10 cellular contexts compared by ENCODE assay signal in the genomic region with DNA sequence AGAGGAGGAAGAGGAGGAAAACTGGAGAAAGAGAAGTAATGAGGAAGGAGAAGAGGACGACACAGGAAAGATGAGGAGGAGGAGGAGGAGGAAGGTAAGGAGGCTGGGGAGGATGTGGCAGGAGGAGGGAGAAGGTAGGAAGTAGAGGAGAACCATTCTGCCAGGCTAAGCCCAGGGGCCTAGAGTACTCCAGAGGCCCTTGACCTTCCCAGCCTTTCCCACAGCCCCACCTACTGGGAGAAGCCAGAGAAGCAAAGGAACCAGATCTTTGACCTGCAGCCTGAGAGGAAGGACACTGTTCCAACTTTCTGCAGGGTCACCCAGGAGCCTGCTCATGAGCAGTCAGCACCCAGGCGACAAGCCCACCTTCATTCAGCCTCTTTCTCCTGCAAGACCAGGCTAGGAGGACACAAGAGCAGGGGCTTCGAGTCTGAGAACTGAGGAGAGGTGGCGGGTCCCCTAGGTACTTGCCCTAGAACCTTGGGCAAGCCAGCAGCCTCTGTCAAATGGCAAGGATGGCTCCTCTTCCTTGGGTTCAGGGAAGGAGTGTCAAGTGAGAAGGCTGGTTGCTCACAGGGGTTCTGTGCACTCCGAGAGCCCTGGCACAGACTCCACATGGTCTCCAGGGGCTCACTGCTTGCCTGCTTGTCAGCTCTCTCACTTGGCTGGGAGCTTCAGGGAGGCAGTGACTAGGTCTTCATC. TPM values are rescaled to one million over a fixed set of nuclear protein-coding genes. Genes with fewer than 3 reads are reported as not detected.
A peak's percentile ranks its signal among the peaks of the same experiment; 100 is the strongest.
DNase-seq lines count a peak whose midpoint lies in the region; ATAC-seq, FAIRE-seq and TF ChIP-seq lines count a peak whose summit lies in the region.
"Had no signal": no experiment of that assay in that cellular context is flagged by ENCODE, and none has a peak within 500 bp of the region (broad histone marks: within the 10 kb centered on the region; RNA-seq: fewer than 3 reads in every experiment).

No MANE protein-coding gene starts in this region.

- no peaks in the 10 kb centered on the region for H3K9me3 ChIP-seq in small intestine (ENCODE audit: control insufficient read depth, low read depth)
- H3K9me3 ChIP-seq: BLaER1 treated with 17β-estradiol and CSF1 and Interleukin-3, amounts not matched to agents 10 nM and 100 nM; SJSA1 had no signal

- 32 to 61% (median 41%) methylated on average over 5 of the region's 5 CpGs for WGBS in small intestine, 3 donors

- no peaks in the 10 kb centered on the region for H3K36me3 Mint-ChIP-seq in glutamatergic neuron (ENCODE audit: unreplicated experiment)

- H3K4me1 Mint-ChIP-seq in glutamatergic neuron (ENCODE audit: low read depth, unreplicated experiment): peaks cover 6% of the 10 kb centered on the region

- no peak overlapping the region for H3K27ac Mint-ChIP-seq in glutamatergic neuron (ENCODE audit: unreplicated experiment)

- H3K4me3 ChIP-seq in small intestine (ENCODE audit: low read depth in 1 of 2, low read length in 2 of 2): no peak overlapping the region
- H3K4me3 ChIP-seq: BLaER1 treated with 17β-estradiol and CSF1 and Interleukin-3, amounts not matched to agents 10 nM and 100 nM; SJSA1 had no signal

- no peaks in the 10 kb centered on the region for H3K36me3 ChIP-seq in small intestine (ENCODE audit: control insufficient read depth in 2 of 2, insufficient read depth in 2 of 2, low read length in 2 of 2)
- H3K36me3 ChIP-seq: BLaER1 treated with 17β-estradiol and CSF1 and Interleukin-3, amounts not matched to agents 10 nM and 100 nM; SJSA1 had no signal

- no peak overlapping the region for H3K4me3 Mint-ChIP-seq in glutamatergic neuron (ENCODE audit: unreplicated experiment)

- H3K27me3 ChIP-seq in small intestine (ENCODE audit: control insufficient read depth in 2 of 2, insufficient read depth in 2 of 2, low read length in 2 of 2): no peaks in the 10 kb centered on the region
- H3K27me3 ChIP-seq: BLaER1 treated with 17β-estradiol and CSF1 and Interleukin-3, amounts not matched to agents 10 nM and 100 nM; SJSA1 had no signal

- peak overlapping the region; percentile 92 to 96 for H3K27ac ChIP-seq in small intestine (ENCODE audit: low read depth in 1 of 2, low read length in 1 of 2)
- H3K27ac ChIP-seq: BLaER1 treated with 17β-estradiol and CSF1 and Interleukin-3, amounts not matched to agents 10 nM and 100 nM; SJSA1 had no signal

- H3K9me3 Mint-ChIP-seq in glutamatergic neuron (ENCODE audit: unreplicated experiment): peaks cover 1% of the 10 kb centered on the region

- no peak for ATAC-seq in GM18511 (IDR thresholded peaks at IDR 0.05; ENCODE audit: unreplicated experiment)
- ATAC-seq in GM21825 (IDR thresholded peaks at IDR 0.05; ENCODE audit: unreplicated experiment): no peak

- FAIRE-seq in small intestine (lab: Jason Lieb, UNC): no peak

- peak; percentile 24 for TF ChIP-seq CTCF in glutamatergic neuron (IDR thresholded peaks at IDR 0.05; ENCODE audit: partially characterized antibody, unreplicated experiment)

- peak; percentile 36 for DNase-seq in NCI-H146 (lab: John Stamatoyannopoulos, UW)
- no peak for DNase-seq in NCI-H146 treated with DMSO at 0.1 percent for 48 hours (lab: John Stamatoyannopoulos, UW; ENCODE audit: unreplicated experiment)
- DNase-seq in RKO (ENCODE audit: low spot score): peak; percentile 19
- DNase-seq in glutamatergic neuron: peak; percentile 63
- peak; percentile 92 for DNase-seq in small intestine
- DNase-seq in NK-92 (lab: John Stamatoyannopoulos, UW; ENCODE audit: unreplicated experiment): no peak

- peaks cover 20% of the 10 kb centered on the region for H3K27me3 Mint-ChIP-seq in glutamatergic neuron (ENCODE audit: unreplicated experiment)

- peaks cover 3 to 19% of the 10 kb centered on the region in 2 donors for H3K4me1 ChIP-seq in small intestine (ENCODE audit: control insufficient read depth in 2 of 2, insufficient read depth in 1 of 2, low read depth in 1 of 2, low read length in 1 of 2)

RNA-seq across cellular contexts. Expression of a gene that starts 27.9 kb away (rescaled TPM):
- not detected for total RNA-seq in glutamatergic neuron (ENCODE audit: unreplicated experiment)
- 10 to 100 TPM; 33.0 to 66.0 (median 64.3) TPM for polyA plus RNA-seq in small intestine

RNA-seq across cellular contexts. Expression of a gene that starts 45.0 kb away (rescaled TPM):
- total RNA-seq in glutamatergic neuron (ENCODE audit: unreplicated experiment): not detected
- polyA plus RNA-seq in small intestine: 10 to 100 TPM in 1 of 3 donors, 1 to 10 TPM in 2; 1.1 to 10.3 (median 2.3) TPM
- total RNA-seq: SJSA1 had no signal

RNA-seq across cellular contexts. Expression of a gene that starts 57.0 kb away (rescaled TPM):
- total RNA-seq in glutamatergic neuron (ENCODE audit: unreplicated experiment): not detected
- polyA plus RNA-seq in small intestine: 1 to 10 TPM; 1.4 to 1.6 (median 1.4) TPM
- total RNA-seq: SJSA1 had no signal

Comparison
In these comparisons a context has a peak if more than half of its experiments do, and no peak if none do; other contexts are left out.
1. DNase-seq: peak in NCI-H146 (single experiment), RKO (single experiment), glutamatergic neuron (single experiment) and small intestine (single experiment); none in NCI-H146 treated with DMSO at 0.1 percent for 48 hours (single experiment) and NK-92 (single experiment).